1 cellular context compared by ENCODE assay signal in the genomic region with DNA sequence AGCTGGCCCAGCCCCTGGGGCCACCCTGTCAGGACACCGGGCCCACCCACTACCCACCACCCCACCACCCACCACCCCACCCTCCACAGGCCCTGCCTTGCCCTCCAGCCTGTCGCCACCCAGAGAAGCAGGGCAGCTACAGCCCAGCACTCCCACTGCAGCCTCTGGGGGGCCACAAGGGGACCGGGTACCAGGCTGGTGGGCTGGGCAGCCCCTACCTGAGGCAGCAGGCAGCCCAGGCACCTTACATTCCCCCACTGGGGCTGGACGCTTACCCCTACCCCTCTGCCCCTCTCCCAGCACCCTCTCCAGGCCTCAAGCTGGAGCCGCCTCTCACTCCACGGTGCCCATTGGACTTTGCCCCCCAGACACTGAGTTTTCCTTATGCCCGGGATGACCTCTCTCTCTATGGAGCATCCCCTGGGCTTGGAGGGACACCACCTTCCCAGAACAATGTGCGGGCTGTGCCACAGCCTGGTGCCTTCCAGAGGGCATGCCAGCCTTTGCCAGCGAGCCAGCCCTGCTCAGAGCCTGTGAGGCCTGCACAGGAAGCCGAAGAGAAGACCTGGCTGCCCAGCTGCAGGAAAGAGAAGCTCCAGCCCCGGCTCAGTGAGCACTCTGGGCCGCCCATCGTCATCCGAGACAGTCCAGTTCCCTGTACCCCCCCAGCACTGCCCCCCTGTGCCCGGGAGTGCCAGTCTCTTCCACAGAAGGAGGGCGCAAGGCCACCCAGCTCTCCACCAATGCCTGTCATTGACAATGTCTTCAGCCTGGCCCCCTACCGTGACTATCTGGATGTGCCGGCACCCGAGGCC.
TF ChIP-seq lines count a peak whose summit lies in the region.

No MANE protein-coding gene starts in this region.

TF ChIP-seq in GM12878, 131 proteins besides CTCF, POLR2A, EP300 and RAD21:
- TF ChIP-seq, protein P1, sequence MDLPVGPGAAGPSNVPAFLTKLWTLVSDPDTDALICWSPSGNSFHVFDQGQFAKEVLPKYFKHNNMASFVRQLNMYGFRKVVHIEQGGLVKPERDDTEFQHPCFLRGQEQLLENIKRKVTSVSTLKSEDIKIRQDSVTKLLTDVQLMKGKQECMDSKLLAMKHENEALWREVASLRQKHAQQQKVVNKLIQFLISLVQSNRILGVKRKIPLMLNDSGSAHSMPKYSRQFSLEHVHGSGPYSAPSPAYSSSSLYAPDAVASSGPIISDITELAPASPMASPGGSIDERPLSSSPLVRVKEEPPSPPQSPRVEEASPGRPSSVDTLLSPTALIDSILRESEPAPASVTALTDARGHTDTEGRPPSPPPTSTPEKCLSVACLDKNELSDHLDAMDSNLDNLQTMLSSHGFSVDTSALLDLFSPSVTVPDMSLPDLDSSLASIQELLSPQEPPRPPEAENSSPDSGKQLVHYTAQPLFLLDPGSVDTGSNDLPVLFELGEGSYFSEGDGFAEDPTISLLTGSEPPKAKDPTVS (IDR thresholded peaks at IDR 0.05; ENCODE audit: low read depth, low read length) = no peak
- no peak for TF ChIP-seq CEBPB (IDR thresholded peaks at IDR 0.05; ENCODE audit: borderline replicate concordance in 1 of 2, low read depth in 2 of 2, low read length in 2 of 2)
- TF ChIP-seq, protein P2, sequence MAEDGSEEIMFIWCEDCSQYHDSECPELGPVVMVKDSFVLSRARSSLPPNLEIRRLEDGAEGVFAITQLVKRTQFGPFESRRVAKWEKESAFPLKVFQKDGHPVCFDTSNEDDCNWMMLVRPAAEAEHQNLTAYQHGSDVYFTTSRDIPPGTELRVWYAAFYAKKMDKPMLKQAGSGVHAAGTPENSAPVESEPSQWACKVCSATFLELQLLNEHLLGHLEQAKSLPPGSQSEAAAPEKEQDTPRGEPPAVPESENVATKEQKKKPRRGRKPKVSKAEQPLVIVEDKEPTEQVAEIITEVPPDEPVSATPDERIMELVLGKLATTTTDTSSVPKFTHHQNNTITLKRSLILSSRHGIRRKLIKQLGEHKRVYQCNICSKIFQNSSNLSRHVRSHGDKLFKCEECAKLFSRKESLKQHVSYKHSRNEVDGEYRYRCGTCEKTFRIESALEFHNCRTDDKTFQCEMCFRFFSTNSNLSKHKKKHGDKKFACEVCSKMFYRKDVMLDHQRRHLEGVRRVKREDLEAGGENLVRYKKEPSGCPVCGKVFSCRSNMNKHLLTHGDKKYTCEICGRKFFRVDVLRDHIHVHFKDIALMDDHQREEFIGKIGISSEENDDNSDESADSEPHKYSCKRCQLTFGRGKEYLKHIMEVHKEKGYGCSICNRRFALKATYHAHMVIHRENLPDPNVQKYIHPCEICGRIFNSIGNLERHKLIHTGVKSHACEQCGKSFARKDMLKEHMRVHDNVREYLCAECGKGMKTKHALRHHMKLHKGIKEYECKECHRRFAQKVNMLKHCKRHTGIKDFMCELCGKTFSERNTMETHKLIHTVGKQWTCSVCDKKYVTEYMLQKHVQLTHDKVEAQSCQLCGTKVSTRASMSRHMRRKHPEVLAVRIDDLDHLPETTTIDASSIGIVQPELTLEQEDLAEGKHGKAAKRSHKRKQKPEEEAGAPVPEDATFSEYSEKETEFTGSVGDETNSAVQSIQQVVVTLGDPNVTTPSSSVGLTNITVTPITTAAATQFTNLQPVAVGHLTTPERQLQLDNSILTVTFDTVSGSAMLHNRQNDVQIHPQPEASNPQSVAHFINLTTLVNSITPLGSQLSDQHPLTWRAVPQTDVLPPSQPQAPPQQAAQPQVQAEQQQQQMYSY (CRISPR knock-in tag; IDR thresholded peaks at IDR 0.05) = no peak
- no peak for TF ChIP-seq NR2F1 (conservative IDR thresholded peaks at IDR 0.05)
- no peak for TF ChIP-seq ASH2L (IDR thresholded peaks at IDR 0.05; ENCODE audit: borderline replicate concordance, low read depth)
- TF ChIP-seq HDGF (IDR thresholded peaks at IDR 0.05) = no peak
- TF ChIP-seq TBL1XR1 (IDR thresholded peaks at IDR 0.05; ENCODE audit: low read depth, low read length) = no peak
- TF ChIP-seq, protein P3, sequence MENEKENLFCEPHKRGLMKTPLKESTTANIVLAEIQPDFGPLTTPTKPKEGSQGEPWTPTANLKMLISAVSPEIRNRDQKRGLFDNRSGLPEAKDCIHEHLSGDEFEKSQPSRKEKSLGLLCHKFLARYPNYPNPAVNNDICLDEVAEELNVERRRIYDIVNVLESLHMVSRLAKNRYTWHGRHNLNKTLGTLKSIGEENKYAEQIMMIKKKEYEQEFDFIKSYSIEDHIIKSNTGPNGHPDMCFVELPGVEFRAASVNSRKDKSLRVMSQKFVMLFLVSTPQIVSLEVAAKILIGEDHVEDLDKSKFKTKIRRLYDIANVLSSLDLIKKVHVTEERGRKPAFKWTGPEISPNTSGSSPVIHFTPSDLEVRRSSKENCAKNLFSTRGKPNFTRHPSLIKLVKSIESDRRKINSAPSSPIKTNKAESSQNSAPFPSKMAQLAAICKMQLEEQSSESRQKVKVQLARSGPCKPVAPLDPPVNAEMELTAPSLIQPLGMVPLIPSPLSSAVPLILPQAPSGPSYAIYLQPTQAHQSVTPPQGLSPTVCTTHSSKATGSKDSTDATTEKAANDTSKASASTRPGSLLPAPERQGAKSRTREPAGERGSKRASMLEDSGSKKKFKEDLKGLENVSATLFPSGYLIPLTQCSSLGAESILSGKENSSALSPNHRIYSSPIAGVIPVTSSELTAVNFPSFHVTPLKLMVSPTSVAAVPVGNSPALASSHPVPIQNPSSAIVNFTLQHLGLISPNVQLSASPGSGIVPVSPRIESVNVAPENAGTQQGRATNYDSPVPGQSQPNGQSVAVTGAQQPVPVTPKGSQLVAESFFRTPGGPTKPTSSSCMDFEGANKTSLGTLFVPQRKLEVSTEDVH (IDR thresholded peaks at IDR 0.05; ENCODE audit: low read depth, partially characterized antibody) = no peak
- TF ChIP-seq SUPT20H (IDR thresholded peaks at IDR 0.05; ENCODE audit: borderline replicate concordance, control insufficient read depth, low read depth, low read length) = no peak
- no peak for TF ChIP-seq SMARCA5 (IDR thresholded peaks at IDR 0.05)
- TF ChIP-seq HDAC6 (IDR thresholded peaks at IDR 0.05; ENCODE audit: unreplicated experiment) = no peak
- TF ChIP-seq SMAD1 (IDR thresholded peaks at IDR 0.05; ENCODE audit: low read depth, partially characterized antibody) = no peak
- TF ChIP-seq, protein P4, sequence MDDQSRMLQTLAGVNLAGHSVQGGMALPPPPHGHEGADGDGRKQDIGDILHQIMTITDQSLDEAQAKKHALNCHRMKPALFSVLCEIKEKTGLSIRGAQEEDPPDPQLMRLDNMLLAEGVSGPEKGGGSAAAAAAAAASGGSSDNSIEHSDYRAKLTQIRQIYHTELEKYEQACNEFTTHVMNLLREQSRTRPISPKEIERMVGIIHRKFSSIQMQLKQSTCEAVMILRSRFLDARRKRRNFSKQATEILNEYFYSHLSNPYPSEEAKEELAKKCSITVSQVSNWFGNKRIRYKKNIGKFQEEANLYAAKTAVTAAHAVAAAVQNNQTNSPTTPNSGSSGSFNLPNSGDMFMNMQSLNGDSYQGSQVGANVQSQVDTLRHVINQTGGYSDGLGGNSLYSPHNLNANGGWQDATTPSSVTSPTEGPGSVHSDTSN (IDR thresholded peaks at IDR 0.05; ENCODE audit: insufficient replicate concordance, low read depth, low read length) = no peak
- no peak for TF ChIP-seq CHD2 (IDR thresholded peaks at IDR 0.05; ENCODE audit: borderline replicate concordance, low read depth, low read length)
- TF ChIP-seq POU2F2 (IDR thresholded peaks at IDR 0.05; ENCODE audit: borderline replicate concordance, low read depth, low read length) = no peak
- TF ChIP-seq TCF12 (IDR thresholded peaks at IDR 0.05; ENCODE audit: low read depth, low read length) = no peak
- no peak for TF ChIP-seq STAT1 (conservative IDR thresholded peaks at IDR 0.05)
- no peak for TF ChIP-seq ZNF217 (IDR thresholded peaks at IDR 0.05)
- TF ChIP-seq JUND (IDR thresholded peaks at IDR 0.05; ENCODE audit: low read depth, low read length) = no peak
- no peak for TF ChIP-seq MEF2A (IDR thresholded peaks at IDR 0.05; ENCODE audit: insufficient read depth, low read depth, low read length)
TF ChIP-seq in GM12878: peak in this region for 0.
